ENCODE assay signal across 18 cellular contexts in the genomic region with DNA sequence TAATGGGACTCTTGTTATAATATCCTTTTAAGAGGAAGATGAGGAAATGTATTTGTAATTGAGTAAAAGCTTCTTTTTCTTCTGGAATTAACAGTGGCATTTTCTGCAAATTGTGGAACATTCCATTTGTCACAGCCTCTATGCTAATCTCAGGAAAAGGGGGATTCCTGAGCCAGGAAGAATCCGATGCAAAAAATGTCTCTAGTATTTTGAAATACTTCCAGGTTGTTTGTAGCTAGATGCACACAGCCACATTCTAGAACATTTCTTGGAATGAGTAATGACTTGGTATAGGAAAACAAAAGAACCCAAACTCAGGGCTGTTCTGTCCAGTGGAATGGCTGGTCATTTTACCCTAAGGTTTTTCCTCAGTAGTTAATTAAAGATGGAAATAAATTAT.
DNase-seq lines count a peak whose midpoint lies in the region; ATAC-seq, FAIRE-seq and TF ChIP-seq lines count a peak whose summit lies in the region.
"Had no signal": no experiment of that assay in that cellular context is flagged by ENCODE, and none has a peak within 500 bp of the region (broad histone marks: within the 10 kb centered on the region; RNA-seq: fewer than 3 reads in every experiment).

No MANE protein-coding gene starts in this region.

- TF ChIP-seq CTCF in AG10803 (conservative IDR thresholded peaks at IDR 0.05; ENCODE audit: low read length): no peak
- TF ChIP-seq CTCF in astrocyte (IDR thresholded peaks at IDR 0.05; ENCODE audit: insufficient read depth, low read depth, low read length): no peak
- TF ChIP-seq CTCF in heart left ventricle (IDR thresholded peaks at IDR 0.05): no peak
- TF ChIP-seq CTCF in H9 (conservative IDR thresholded peaks at IDR 0.05): no peak

- H2AFZ ChIP-seq in astrocyte (ENCODE audit: low read depth, low read length) (no peak overlapping the region), mesenchymal stem cell (ENCODE audit: low read depth, low read length) (no peak overlapping the region), H9 (ENCODE audit: low read length) (no peak overlapping the region)

- no peak for TF ChIP-seq POLR2A in heart left ventricle (IDR thresholded peaks at IDR 0.05)

- H3K23me2 ChIP-seq in H9 (ENCODE audit: insufficient read length, low read depth, low read length, poor library complexity, severe bottlenecking): no peaks in the 10 kb centered on the region

- DNase-seq in AG10803 (ENCODE audit: low read depth) (peak; percentile 72), astrocyte (ENCODE audit: low read depth) (peak; percentile 60), dermis microvascular lymphatic vessel endothelial cell (ENCODE audit: low read depth in 2 of 2) (peak; percentile 2 to 45), mesenchymal stem cell (peak; percentile 25), heart left ventricle (no peak), H9 (no peak), left cardiac atrium (no peak), AG08396 (ENCODE audit: low spot score) (no peak)
- DNase-seq: 8988T, DMS 273 treated with DMSO at 0.1 percent for 48 hours, Karpas-422, MG63, NCI-H1092, NCI-H524, Peyer's patch had no signal

- H3K27me3 Mint-ChIP-seq in astrocyte (ENCODE audit: low read depth, unreplicated experiment) (no peaks in the 10 kb centered on the region), H9 (ENCODE audit: low read depth) (no peaks in the 10 kb centered on the region)

- no peak overlapping the region for H3K4ac ChIP-seq in mesenchymal stem cell (ENCODE audit: low read depth in 1 of 2, low read length in 2 of 2)
- H3K4ac ChIP-seq in H9 (ENCODE audit: low read depth, low read length): no peak overlapping the region

- no peak overlapping the region for H3T11ph ChIP-seq in H9 (ENCODE audit: low read length)

- no peak overlapping the region for H3K14ac ChIP-seq in mesenchymal stem cell (ENCODE audit: low read length in 2 of 2)
- H3K14ac ChIP-seq in H9 (ENCODE audit: insufficient read depth, low read length): no peak overlapping the region

- H3K9ac ChIP-seq in astrocyte (ENCODE audit: low read length) (no peak overlapping the region), mesenchymal stem cell (ENCODE audit: low read length) (no peak overlapping the region), H9 (ENCODE audit: extremely low read depth, insufficient read length, low read length) (no peak overlapping the region)

- no peak overlapping the region for H4K8ac ChIP-seq in mesenchymal stem cell (ENCODE audit: low read length)
- H4K8ac ChIP-seq in H9 (replicated peaks; ENCODE audit: insufficient read length, low read depth, low read length): no peak overlapping the region

- H3K79me1 ChIP-seq in mesenchymal stem cell (replicated peaks; ENCODE audit: low read length, poor library complexity, severe bottlenecking): peaks cover 2% of the 10 kb centered on the region
- no peaks in the 10 kb centered on the region for H3K79me1 ChIP-seq in H9 (ENCODE audit: insufficient read depth, low read depth, low read length, poor library complexity, severe bottlenecking)

- H4K20me1 ChIP-seq in astrocyte (ENCODE audit: insufficient read depth, low read length) (no peaks in the 10 kb centered on the region), H9 (ENCODE audit: control insufficient read depth, insufficient read depth, insufficient read length) (no peaks in the 10 kb centered on the region)

- H4K5ac ChIP-seq in H9 (ENCODE audit: insufficient read length, low read depth, low read length): no peak overlapping the region

- intact Hi-C loops in heart left ventricle (cut with DNase I) (no loop called here), left cardiac atrium (cut with DNase I) (no loop called here)

- peaks cover 35% of the 10 kb centered on the region for H3K4me1 Mint-ChIP-seq in astrocyte (ENCODE audit: low read depth, unreplicated experiment)
- H3K4me1 Mint-ChIP-seq in H9: peaks cover 0 to 3% of the 10 kb centered on the region in 2 experiments; a peak in 2 of 4 replicates

- no peak overlapping the region for H2BK20ac ChIP-seq in H9 (ENCODE audit: low read depth, low read length, poor library complexity, severe bottlenecking)

- H2BK5ac ChIP-seq in mesenchymal stem cell (ENCODE audit: low read depth, low read length, poor library complexity, severe bottlenecking) (no peak overlapping the region), H9 (ENCODE audit: insufficient read length, low read length) (no peak overlapping the region)

- H3K4me3 ChIP-seq in AG10803 (ENCODE audit: low read length) (no peak overlapping the region), astrocyte (ENCODE audit: insufficient read depth, low read depth, low read length) (no peak overlapping the region), mesenchymal stem cell (ENCODE audit: insufficient read depth in 1 of 2, low read depth in 1 of 2, low read length in 2 of 2) (no peak overlapping the region), heart left ventricle (no peak overlapping the region)
- H3K4me3 ChIP-seq: MG63, Peyer's patch had no signal

- no peak overlapping the region for H2BK15ac ChIP-seq in mesenchymal stem cell (ENCODE audit: low read depth, poor library complexity, severe bottlenecking)
- no peak overlapping the region for H2BK15ac ChIP-seq in H9 (ENCODE audit: low read depth, low read length)

- H3K36me3 Mint-ChIP-seq in astrocyte (ENCODE audit: low read depth, unreplicated experiment): peaks cover 38% of the 10 kb centered on the region
- peaks cover under 1 to 12% (median under 1%) of the 10 kb centered on the region in 3 experiments; a peak in 5 of 7 replicates for H3K36me3 Mint-ChIP-seq in H9 (ENCODE audit: insufficient read depth in 1 of 3, low read depth in 3 of 3)

- H3K4me1 ChIP-seq in astrocyte (ENCODE audit: insufficient read depth, low read length): peaks cover 10% of the 10 kb centered on the region
- H3K4me1 ChIP-seq in mesenchymal stem cell (ENCODE audit: control insufficient read depth, insufficient read depth, low read depth, low read length): peaks cover 8% of the 10 kb centered on the region
- peaks cover 0 to 5% (median 0%) of the 10 kb centered on the region in 12 donors for H3K4me1 ChIP-seq in heart left ventricle
- no peaks in the 10 kb centered on the region; the same call in 1 of the 2 replicates for H3K4me1 ChIP-seq in H9 (ENCODE audit: insufficient read depth, low read length)
- H3K4me1 ChIP-seq: Peyer's patch had no signal

- no peak overlapping the region for H2BK120ac ChIP-seq in mesenchymal stem cell (ENCODE audit: low read depth, low read length)
- H2BK120ac ChIP-seq in H9 (ENCODE audit: low read depth, low read length, poor library complexity, severe bottlenecking): no peak overlapping the region

- H2BK12ac ChIP-seq in mesenchymal stem cell (ENCODE audit: low read length in 2 of 2): no peak overlapping the region
- H2BK12ac ChIP-seq in H9 (ENCODE audit: insufficient read length, low read depth, low read length): no peak overlapping the region

- H3K79me2 ChIP-seq in astrocyte (ENCODE audit: insufficient read depth, low read length) (no peaks in the 10 kb centered on the region), H9 (ENCODE audit: insufficient read depth, low read length) (no peaks in the 10 kb centered on the region)

- no peak for FAIRE-seq in astrocyte (lab: Jason Lieb, UNC)
- FAIRE-seq: H1 had no signal

- H3K9me3 Mint-ChIP-seq in astrocyte (ENCODE audit: unreplicated experiment) (no peaks in the 10 kb centered on the region), H9 (no peaks in the 10 kb centered on the region)

- H3K36me3 ChIP-seq in astrocyte (ENCODE audit: insufficient read depth, low read length) (no peaks in the 10 kb centered on the region), mesenchymal stem cell (ENCODE audit: control insufficient read depth in 1 of 2, insufficient read depth in 2 of 2, low read depth in 1 of 2, low read length in 2 of 2) (peaks cover 4 to 5% of the 10 kb centered on the region in 2 experiments), heart left ventricle (peaks cover 0 to 58% (median 19%) of the 10 kb centered on the region in 9 donors)
- H3K36me3 ChIP-seq: MG63 had no signal

- ATAC-seq in heart left ventricle (no peak), left cardiac atrium (no peak)
- ATAC-seq: Right ventricle myocardium inferior had no signal

- no peak overlapping the region for H4K91ac ChIP-seq in mesenchymal stem cell (ENCODE audit: low read length)
- H4K91ac ChIP-seq in H9 (ENCODE audit: insufficient read length, low read depth, low read length): no peak overlapping the region

- H3K18ac ChIP-seq in mesenchymal stem cell (ENCODE audit: low read depth in 1 of 2, low read length in 2 of 2): no peak overlapping the region
- no peak overlapping the region for H3K18ac ChIP-seq in H9 (ENCODE audit: insufficient read length, low read depth, low read length)

- H3K27ac Mint-ChIP-seq in astrocyte (ENCODE audit: unreplicated experiment) (peak overlapping the region; percentile 48), H9 (no peak overlapping the region)

- 89% methylated on average over 1 of the region's 1 CpG for WGBS in mesenchymal stem cell
- 21 to 50% (median 40%) methylated on average over 1 of the region's 1 CpG for WGBS in heart left ventricle, 4 donors
- no CpG with 5 or more reads among the region's 1 CpG for WGBS in H9 (ENCODE audit: extremely low coverage, insufficient read length, low lambda C conversion rate)

- H3K23ac ChIP-seq in mesenchymal stem cell (ENCODE audit: low read length in 2 of 2): no peak overlapping the region
- H3K23ac ChIP-seq in H9 (ENCODE audit: insufficient read length, low read depth, low read length): no peak overlapping the region

- no peak overlapping the region for H3K4me2 ChIP-seq in astrocyte (ENCODE audit: low read length)
- no peak overlapping the region for H3K4me2 ChIP-seq in mesenchymal stem cell (ENCODE audit: low read length, poor library complexity, severe bottlenecking)
- H3K4me2 ChIP-seq in H9 (ENCODE audit: insufficient read depth, insufficient read length, low read length): no peak overlapping the region

- H3K56ac ChIP-seq in H9 (ENCODE audit: insufficient read length, low read depth, low read length): no peak overlapping the region

- no peaks in the 10 kb centered on the region for H3K9me3 ChIP-seq in astrocyte (ENCODE audit: insufficient read depth, low read depth, low read length)
- no peaks in the 10 kb centered on the region for H3K9me3 ChIP-seq in mesenchymal stem cell (ENCODE audit: control insufficient read depth, low read length)
- H3K9me3 ChIP-seq in heart left ventricle: no peaks in the 10 kb centered on the region
- no peaks in the 10 kb centered on the region for H3K9me3 ChIP-seq in H9 (ENCODE audit: control insufficient read depth, low read depth, low read length)
- H3K9me3 ChIP-seq: MG63, Peyer's patch had no signal

- H2AK5ac ChIP-seq in mesenchymal stem cell (ENCODE audit: low read length, severe bottlenecking) (no peak overlapping the region), H9 (ENCODE audit: insufficient read length, low read length) (no peak overlapping the region)

- H3K4me3 Mint-ChIP-seq in astrocyte (ENCODE audit: unreplicated experiment) (no peak overlapping the region), H9 (no peak overlapping the region)

- H3K27me3 ChIP-seq in astrocyte (ENCODE audit: insufficient read depth, low read length): no peaks in the 10 kb centered on the region
- no peaks in the 10 kb centered on the region for H3K27me3 ChIP-seq in mesenchymal stem cell (ENCODE audit: control insufficient read depth in 1 of 2, insufficient read depth in 1 of 2, low read length in 2 of 2)
- no peaks in the 10 kb centered on the region for H3K27me3 ChIP-seq in heart left ventricle
- no peaks in the 10 kb centered on the region for H3K27me3 ChIP-seq in H9 (ENCODE audit: insufficient read depth, low read length)
- H3K27me3 ChIP-seq: MG63, Peyer's patch had no signal

- H3K27ac ChIP-seq in astrocyte (ENCODE audit: low read depth, low read length) (no peak overlapping the region), mesenchymal stem cell (ENCODE audit: low read length, poor library complexity, severe bottlenecking) (peak overlapping the region; percentile 31), heart left ventricle (no peak overlapping the region), H9 (ENCODE audit: insufficient read length, low read depth, low read length) (no peak overlapping the region)
- H3K27ac ChIP-seq: C4-2B, Peyer's patch had no signal

Comparison
In these comparisons a context has a peak if more than half of its experiments do, and no peak if none do; other contexts are left out.
1. DNase-seq: peak in AG10803 (single experiment), astrocyte (single experiment), dermis microvascular lymphatic vessel endothelial cell (2 of 2) and mesenchymal stem cell (single experiment); none in heart left ventricle (0 of 5), H9 (single experiment), left cardiac atrium (single experiment) and AG08396 (single experiment).